Comparison of ENCODE assay signal across 15 cellular contexts in genomic region chr21:45333583-45334121, GRCh38. TPM values are rescaled to one million over a fixed set of nuclear protein-coding genes. Genes with fewer than 3 reads are reported as not detected.
DNase-seq lines count a peak whose midpoint lies in the region; ATAC-seq, FAIRE-seq and TF ChIP-seq lines count a peak whose summit lies in the region.
"Had no signal": no experiment of that assay in that cellular context is flagged by ENCODE, and none has a peak within 500 bp of the region (broad histone marks: within the 10 kb centered on the region; RNA-seq: fewer than 3 reads in every experiment).

No MANE protein-coding gene starts in this region.

- 43% methylated on average over 18 of the region's 18 CpGs for WGBS in smooth muscle cell (ENCODE audit: low lambda C conversion rate)
- WGBS in esophagus muscularis mucosa, result 87% methylated on average over 18 of the region's 18 CpGs

- H3K36me3 ChIP-seq in breast epithelium, result no peaks in the 10 kb centered on the region
- H3K36me3 ChIP-seq in astrocyte (ENCODE audit: insufficient read depth, low read length), result no peaks in the 10 kb centered on the region
- no peaks in the 10 kb centered on the region for H3K36me3 ChIP-seq in smooth muscle cell (ENCODE audit: low read depth)
- H3K36me3 ChIP-seq in esophagus muscularis mucosa, result no peaks in the 10 kb centered on the region
- H3K36me3 ChIP-seq: gastroesophageal sphincter, prostate gland had no signal

- H3K27me3 ChIP-seq in breast epithelium (no peaks in the 10 kb centered on the region), astrocyte (ENCODE audit: insufficient read depth, low read length) (no peaks in the 10 kb centered on the region), smooth muscle cell (ENCODE audit: low read depth) (no peaks in the 10 kb centered on the region), esophagus muscularis mucosa (no peaks in the 10 kb centered on the region)
- H3K27me3 ChIP-seq: gastroesophageal sphincter had no signal

- H3K27me3 Mint-ChIP-seq in MCF 10A (ENCODE audit: insufficient read depth, unreplicated experiment) (no peaks in the 10 kb centered on the region), astrocyte (ENCODE audit: low read depth, unreplicated experiment) (peaks cover 5% of the 10 kb centered on the region)

- H3K4me1 Mint-ChIP-seq in MCF 10A (ENCODE audit: insufficient read depth, unreplicated experiment), result peaks cover 19% of the 10 kb centered on the region
- H3K4me1 Mint-ChIP-seq in astrocyte (ENCODE audit: low read depth, unreplicated experiment), result peaks cover 34% of the 10 kb centered on the region

- H3F3A ChIP-seq in smooth muscle cell (ENCODE audit: low read depth), result no peaks in the 10 kb centered on the region

- no peak for TF ChIP-seq EP300 in esophagus muscularis mucosa (IDR thresholded peaks at IDR 0.05)

- H3K4me2 ChIP-seq in astrocyte (ENCODE audit: low read length), result no peak overlapping the region
- peak overlapping the region; percentile 54 for H3K4me2 ChIP-seq in smooth muscle cell

- CTCF ChIA-PET in MCF 10A (lab: Yijun Ruan, JAX), result interaction anchor here (0.5 kb wide), 1 partner anchor 11 kb away, joined by 3 read pairs; no protein-coding TSS in a partner anchor

- DNase-seq in MCF 10A (ENCODE audit: unreplicated experiment) (peak; percentile 48), breast epithelium (ENCODE audit: low spot score in 2 of 2) (no peak), astrocyte (ENCODE audit: low read depth) (no peak), islet precursor cell (peak; percentile 67), smooth muscle cell (lab: John Stamatoyannopoulos, UW; ENCODE audit: unreplicated experiment) (no peak), SIG-M5 treated with dmso at 0.1 percent for 504 hours (lab: John Stamatoyannopoulos, UW; ENCODE audit: unreplicated experiment) (no peak), esophagus muscularis mucosa (ENCODE audit: extremely low spot score) (no peak)
- DNase-seq: activated naive CD4-positive, alpha-beta T cell treated with Interleukin-2 at 50 U/mL for 16 hours; central memory CD4-positive, alpha-beta T cell; COR-L47; GF-D8; OCI-M1 had no signal

- TF ChIP-seq CTCF in MCF 10A (IDR thresholded peaks at IDR 0.05; ENCODE audit: unreplicated experiment), result no peak
- no peak for TF ChIP-seq CTCF in breast epithelium (IDR thresholded peaks at IDR 0.05)
- no peak for TF ChIP-seq CTCF in astrocyte (IDR thresholded peaks at IDR 0.05; ENCODE audit: insufficient read depth, low read depth, low read length)
- no peak for TF ChIP-seq CTCF in smooth muscle cell (IDR thresholded peaks at IDR 0.05; ENCODE audit: borderline replicate concordance, insufficient read depth, poor library complexity, severe bottlenecking)
- TF ChIP-seq CTCF in esophagus muscularis mucosa (IDR thresholded peaks at IDR 0.05), result no peak

- intact Hi-C loops in MCF 10A (cut with micrococcal nuclease), result no loop called here
- intact Hi-C loops in breast epithelium (cut with DNase I; ENCODE audit: low total_unique reads), result loop anchor here (5.0 kb wide), 1 partner anchor 1326 kb away; no protein-coding TSS in a partner anchor
- intact Hi-C loops in esophagus muscularis mucosa (cut with DNase I), result no loop called here

- H3K36me3 Mint-ChIP-seq in MCF 10A (ENCODE audit: insufficient read depth, unreplicated experiment) (no peaks in the 10 kb centered on the region), astrocyte (ENCODE audit: low read depth, unreplicated experiment) (peaks cover 1% of the 10 kb centered on the region)

- no TSS peak for BruUV-seq in MCF 10A (replicated peaks; lab: Mats Ljungman, UMichigan)

- H3K9me3 Mint-ChIP-seq in MCF 10A (ENCODE audit: unreplicated experiment), result no peaks in the 10 kb centered on the region
- peaks cover 2% of the 10 kb centered on the region for H3K9me3 Mint-ChIP-seq in astrocyte (ENCODE audit: unreplicated experiment)

- H3K9ac ChIP-seq in astrocyte (ENCODE audit: low read length) (peak overlapping the region; percentile 26), smooth muscle cell (ENCODE audit: low read depth) (peak overlapping the region; percentile 40)

- ATAC-seq in GM19328 (IDR thresholded peaks at IDR 0.05; ENCODE audit: unreplicated experiment), result no peak
- ATAC-seq: gastroesophageal sphincter had no signal

- no peak overlapping the region for H3K4me3 Mint-ChIP-seq in MCF 10A (ENCODE audit: unreplicated experiment)
- H3K4me3 Mint-ChIP-seq in astrocyte (ENCODE audit: unreplicated experiment), result peak overlapping the region; percentile 11

- H3K4me3 ChIP-seq in breast epithelium (no peak overlapping the region), astrocyte (ENCODE audit: insufficient read depth, low read depth, low read length) (no peak overlapping the region), smooth muscle cell (no peak overlapping the region), esophagus muscularis mucosa (no peak overlapping the region)
- H3K4me3 ChIP-seq: gastroesophageal sphincter, prostate gland had no signal

- no peak for FAIRE-seq in astrocyte (lab: Jason Lieb, UNC)

- H3K27ac ChIP-seq in breast epithelium (no peak overlapping the region), astrocyte (ENCODE audit: low read depth, low read length) (no peak overlapping the region), smooth muscle cell (ENCODE audit: low read depth) (peak overlapping the region; percentile 79), esophagus muscularis mucosa (replicated peaks in 1 of 4) (no peak overlapping the region)
- H3K27ac ChIP-seq: gastroesophageal sphincter, prostate gland had no signal

- H3K79me2 ChIP-seq in astrocyte (ENCODE audit: insufficient read depth, low read length) (no peaks in the 10 kb centered on the region), smooth muscle cell (ENCODE audit: low read depth) (no peaks in the 10 kb centered on the region)

- H3K9me3 ChIP-seq in breast epithelium (no peaks in the 10 kb centered on the region), astrocyte (ENCODE audit: insufficient read depth, low read depth, low read length) (no peaks in the 10 kb centered on the region), smooth muscle cell (replicated peaks; ENCODE audit: low read depth) (no peaks in the 10 kb centered on the region), esophagus muscularis mucosa (no peaks in the 10 kb centered on the region)
- H3K9me3 ChIP-seq: gastroesophageal sphincter, prostate gland had no signal

- H3K4me1 ChIP-seq in breast epithelium, result no peaks in the 10 kb centered on the region
- H3K4me1 ChIP-seq in astrocyte (ENCODE audit: insufficient read depth, low read length), result peaks cover 24% of the 10 kb centered on the region
- H3K4me1 ChIP-seq in smooth muscle cell (ENCODE audit: low read depth), result peaks cover 34% of the 10 kb centered on the region
- peaks cover 6 to 34% (median 21%) of the 10 kb centered on the region in 4 donors for H3K4me1 ChIP-seq in esophagus muscularis mucosa
- H3K4me1 ChIP-seq: prostate gland had no signal

- H4K20me1 ChIP-seq in astrocyte (ENCODE audit: insufficient read depth, low read length), result no peaks in the 10 kb centered on the region
- H4K20me1 ChIP-seq in smooth muscle cell (ENCODE audit: low read depth), result no peaks in the 10 kb centered on the region

- no peak for TF ChIP-seq POLR2A in breast epithelium (IDR thresholded peaks at IDR 0.05)
- no peak for TF ChIP-seq POLR2A in esophagus muscularis mucosa (IDR thresholded peaks at IDR 0.05; ENCODE audit: low read depth)

- H3K27ac Mint-ChIP-seq in MCF 10A (ENCODE audit: low read depth, unreplicated experiment) (peak overlapping the region; percentile 4), astrocyte (ENCODE audit: unreplicated experiment) (peak overlapping the region; percentile 94)

- H2AFZ ChIP-seq in astrocyte (ENCODE audit: low read depth, low read length) (peak overlapping the region; percentile 63), smooth muscle cell (ENCODE audit: low read depth) (peak overlapping the region; percentile 72)

- POLR2A ChIA-PET in MCF 10A (lab: Yijun Ruan, JAX), result interaction anchor here (0.7 kb wide), 1 partner anchor 16 kb away, joined by 3 read pairs; no protein-coding TSS in a partner anchor

RNA-seq across cellular contexts. Expression of gene POFUT2, which starts 46.0 kb away (rescaled TPM):
- total RNA-seq in MCF 10A (2022), result 25.2 and 31.3 TPM in 2 replicates
- 10 to 100 TPM; 20.0 to 22.9 (median 22.1) TPM for total RNA-seq in breast epithelium
- 109 and 119 TPM in 2 replicates for total RNA-seq in astrocyte
- 32.1 and 58.3 TPM in 2 replicates for total RNA-seq in smooth muscle cell
- 69.6 and 70.0 TPM in 2 replicates for polyA plus RNA-seq in smooth muscle cell
- 10 to 100 TPM; 15.8 to 21.6 (median 18.7) TPM for total RNA-seq in esophagus muscularis mucosa

Comparison
In these comparisons a context has a peak if more than half of its experiments do, and no peak if none do; other contexts are left out.
1. DNase-seq: peak in MCF 10A (single experiment) and islet precursor cell (single experiment); none in breast epithelium (0 of 2), astrocyte (single experiment), smooth muscle cell (single experiment), SIG-M5 treated with dmso at 0.1 percent for 504 hours (single experiment) and esophagus muscularis mucosa (single experiment).